ENCODE assay signal across 1 cellular context in the genomic region with DNA sequence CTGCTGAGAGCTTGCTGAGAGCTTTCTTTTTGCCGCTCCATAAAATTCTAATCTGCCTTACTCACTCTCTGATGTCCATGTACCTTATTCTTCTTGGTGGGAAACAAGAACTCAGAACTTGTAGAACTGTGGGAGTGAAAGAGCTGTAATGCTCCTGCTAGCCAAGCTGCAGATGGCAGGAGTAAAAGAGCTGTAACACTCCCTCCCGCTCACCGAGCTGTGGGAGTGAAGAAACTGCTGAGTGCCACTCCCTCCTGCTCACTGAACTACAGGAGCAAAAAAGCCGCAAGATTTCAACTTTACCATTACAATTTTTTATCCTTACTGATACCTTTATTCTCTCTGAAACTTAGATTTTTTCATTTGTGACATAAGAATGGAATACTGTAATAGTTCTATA.
TF ChIP-seq lines count a peak whose summit lies in the region.

No MANE protein-coding gene starts in this region.

TF ChIP-seq in GM23338, 12 proteins besides CTCF, POLR2A, EP300 and RAD21:
- TF ChIP-seq, protein P1, sequence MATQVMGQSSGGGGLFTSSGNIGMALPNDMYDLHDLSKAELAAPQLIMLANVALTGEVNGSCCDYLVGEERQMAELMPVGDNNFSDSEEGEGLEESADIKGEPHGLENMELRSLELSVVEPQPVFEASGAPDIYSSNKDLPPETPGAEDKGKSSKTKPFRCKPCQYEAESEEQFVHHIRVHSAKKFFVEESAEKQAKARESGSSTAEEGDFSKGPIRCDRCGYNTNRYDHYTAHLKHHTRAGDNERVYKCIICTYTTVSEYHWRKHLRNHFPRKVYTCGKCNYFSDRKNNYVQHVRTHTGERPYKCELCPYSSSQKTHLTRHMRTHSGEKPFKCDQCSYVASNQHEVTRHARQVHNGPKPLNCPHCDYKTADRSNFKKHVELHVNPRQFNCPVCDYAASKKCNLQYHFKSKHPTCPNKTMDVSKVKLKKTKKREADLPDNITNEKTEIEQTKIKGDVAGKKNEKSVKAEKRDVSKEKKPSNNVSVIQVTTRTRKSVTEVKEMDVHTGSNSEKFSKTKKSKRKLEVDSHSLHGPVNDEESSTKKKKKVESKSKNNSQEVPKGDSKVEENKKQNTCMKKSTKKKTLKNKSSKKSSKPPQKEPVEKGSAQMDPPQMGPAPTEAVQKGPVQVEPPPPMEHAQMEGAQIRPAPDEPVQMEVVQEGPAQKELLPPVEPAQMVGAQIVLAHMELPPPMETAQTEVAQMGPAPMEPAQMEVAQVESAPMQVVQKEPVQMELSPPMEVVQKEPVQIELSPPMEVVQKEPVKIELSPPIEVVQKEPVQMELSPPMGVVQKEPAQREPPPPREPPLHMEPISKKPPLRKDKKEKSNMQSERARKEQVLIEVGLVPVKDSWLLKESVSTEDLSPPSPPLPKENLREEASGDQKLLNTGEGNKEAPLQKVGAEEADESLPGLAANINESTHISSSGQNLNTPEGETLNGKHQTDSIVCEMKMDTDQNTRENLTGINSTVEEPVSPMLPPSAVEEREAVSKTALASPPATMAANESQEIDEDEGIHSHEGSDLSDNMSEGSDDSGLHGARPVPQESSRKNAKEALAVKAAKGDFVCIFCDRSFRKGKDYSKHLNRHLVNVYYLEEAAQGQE (IDR thresholded peaks at IDR 0.05; ENCODE audit: unreplicated experiment): no peak
- no peak for TF ChIP-seq CREB1 (CRISPR knock-in tag; IDR thresholded peaks at IDR 0.05; ENCODE audit: low read depth)
- TF ChIP-seq, protein P2, sequence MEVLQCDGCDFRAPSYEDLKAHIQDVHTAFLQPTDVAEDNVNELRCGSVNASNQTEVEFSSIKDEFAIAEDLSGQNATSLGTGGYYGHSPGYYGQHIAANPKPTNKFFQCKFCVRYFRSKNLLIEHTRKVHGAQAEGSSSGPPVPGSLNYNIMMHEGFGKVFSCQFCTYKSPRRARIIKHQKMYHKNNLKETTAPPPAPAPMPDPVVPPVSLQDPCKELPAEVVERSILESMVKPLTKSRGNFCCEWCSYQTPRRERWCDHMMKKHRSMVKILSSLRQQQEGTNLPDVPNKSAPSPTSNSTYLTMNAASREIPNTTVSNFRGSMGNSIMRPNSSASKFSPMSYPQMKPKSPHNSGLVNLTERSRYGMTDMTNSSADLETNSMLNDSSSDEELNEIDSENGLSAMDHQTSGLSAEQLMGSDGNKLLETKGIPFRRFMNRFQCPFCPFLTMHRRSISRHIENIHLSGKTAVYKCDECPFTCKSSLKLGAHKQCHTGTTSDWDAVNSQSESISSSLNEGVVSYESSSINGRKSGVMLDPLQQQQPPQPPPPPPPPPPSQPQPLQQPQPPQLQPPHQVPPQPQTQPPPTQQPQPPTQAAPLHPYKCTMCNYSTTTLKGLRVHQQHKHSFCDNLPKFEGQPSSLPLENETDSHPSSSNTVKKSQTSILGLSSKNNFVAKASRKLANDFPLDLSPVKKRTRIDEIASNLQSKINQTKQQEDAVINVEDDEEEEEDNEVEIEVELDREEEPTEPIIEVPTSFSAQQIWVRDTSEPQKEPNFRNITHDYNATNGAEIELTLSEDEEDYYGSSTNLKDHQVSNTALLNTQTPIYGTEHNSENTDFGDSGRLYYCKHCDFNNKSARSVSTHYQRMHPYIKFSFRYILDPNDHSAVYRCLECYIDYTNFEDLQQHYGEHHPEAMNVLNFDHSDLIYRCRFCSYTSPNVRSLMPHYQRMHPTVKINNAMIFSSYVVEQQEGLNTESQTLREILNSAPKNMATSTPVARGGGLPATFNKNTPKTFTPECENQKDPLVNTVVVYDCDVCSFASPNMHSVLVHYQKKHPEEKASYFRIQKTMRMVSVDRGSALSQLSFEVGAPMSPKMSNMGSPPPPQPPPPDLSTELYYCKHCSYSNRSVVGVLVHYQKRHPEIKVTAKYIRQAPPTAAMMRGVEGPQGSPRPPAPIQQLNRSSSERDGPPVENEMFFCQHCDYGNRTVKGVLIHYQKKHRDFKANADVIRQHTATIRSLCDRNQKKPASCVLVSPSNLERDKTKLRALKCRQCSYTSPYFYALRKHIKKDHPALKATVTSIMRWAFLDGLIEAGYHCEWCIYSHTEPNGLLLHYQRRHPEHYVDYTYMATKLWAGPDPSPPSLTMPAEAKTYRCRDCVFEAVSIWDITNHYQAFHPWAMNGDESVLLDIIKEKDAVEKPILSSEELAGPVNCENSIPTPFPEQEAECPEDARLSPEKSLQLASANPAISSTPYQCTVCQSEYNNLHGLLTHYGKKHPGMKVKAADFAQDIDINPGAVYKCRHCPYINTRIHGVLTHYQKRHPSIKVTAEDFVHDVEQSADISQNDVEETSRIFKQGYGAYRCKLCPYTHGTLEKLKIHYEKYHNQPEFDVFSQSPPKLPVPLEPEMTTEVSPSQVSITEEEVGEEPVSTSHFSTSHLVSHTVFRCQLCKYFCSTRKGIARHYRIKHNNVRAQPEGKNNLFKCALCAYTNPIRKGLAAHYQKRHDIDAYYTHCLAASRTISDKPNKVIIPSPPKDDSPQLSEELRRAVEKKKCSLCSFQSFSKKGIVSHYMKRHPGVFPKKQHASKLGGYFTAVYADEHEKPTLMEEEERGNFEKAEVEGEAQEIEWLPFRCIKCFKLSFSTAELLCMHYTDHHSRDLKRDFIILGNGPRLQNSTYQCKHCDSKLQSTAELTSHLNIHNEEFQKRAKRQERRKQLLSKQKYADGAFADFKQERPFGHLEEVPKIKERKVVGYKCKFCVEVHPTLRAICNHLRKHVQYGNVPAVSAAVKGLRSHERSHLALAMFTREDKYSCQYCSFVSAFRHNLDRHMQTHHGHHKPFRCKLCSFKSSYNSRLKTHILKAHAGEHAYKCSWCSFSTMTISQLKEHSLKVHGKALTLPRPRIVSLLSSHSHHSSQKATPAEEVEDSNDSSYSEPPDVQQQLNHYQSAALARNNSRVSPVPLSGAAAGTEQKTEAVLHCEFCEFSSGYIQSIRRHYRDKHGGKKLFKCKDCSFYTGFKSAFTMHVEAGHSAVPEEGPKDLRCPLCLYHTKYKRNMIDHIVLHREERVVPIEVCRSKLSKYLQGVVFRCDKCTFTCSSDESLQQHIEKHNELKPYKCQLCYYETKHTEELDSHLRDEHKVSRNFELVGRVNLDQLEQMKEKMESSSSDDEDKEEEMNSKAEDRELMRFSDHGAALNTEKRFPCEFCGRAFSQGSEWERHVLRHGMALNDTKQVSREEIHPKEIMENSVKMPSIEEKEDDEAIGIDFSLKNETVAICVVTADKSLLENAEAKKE (CRISPR knock-in tag; IDR thresholded peaks at IDR 0.05): no peak
- no peak for TF ChIP-seq EZH2 (IDR thresholded peaks at IDR 0.05; ENCODE audit: low read depth, unreplicated experiment)
- no peak for TF ChIP-seq POLR2AphosphoS5 (IDR thresholded peaks at IDR 0.05; ENCODE audit: low read depth)
- no peak for TF ChIP-seq ZNF331 (CRISPR knock-in tag; IDR thresholded peaks at IDR 0.05; ENCODE audit: low read depth)
- no peak for TF ChIP-seq JUNB (IDR thresholded peaks at IDR 0.05; ENCODE audit: unreplicated experiment)
- no peak for TF ChIP-seq STAT1 (IDR thresholded peaks at IDR 0.05; ENCODE audit: unreplicated experiment)
- TF ChIP-seq NANOG (IDR thresholded peaks at IDR 0.05; ENCODE audit: borderline replicate concordance): no peak
